ENCODE assay signal across 8 cellular contexts in the genomic region with DNA sequence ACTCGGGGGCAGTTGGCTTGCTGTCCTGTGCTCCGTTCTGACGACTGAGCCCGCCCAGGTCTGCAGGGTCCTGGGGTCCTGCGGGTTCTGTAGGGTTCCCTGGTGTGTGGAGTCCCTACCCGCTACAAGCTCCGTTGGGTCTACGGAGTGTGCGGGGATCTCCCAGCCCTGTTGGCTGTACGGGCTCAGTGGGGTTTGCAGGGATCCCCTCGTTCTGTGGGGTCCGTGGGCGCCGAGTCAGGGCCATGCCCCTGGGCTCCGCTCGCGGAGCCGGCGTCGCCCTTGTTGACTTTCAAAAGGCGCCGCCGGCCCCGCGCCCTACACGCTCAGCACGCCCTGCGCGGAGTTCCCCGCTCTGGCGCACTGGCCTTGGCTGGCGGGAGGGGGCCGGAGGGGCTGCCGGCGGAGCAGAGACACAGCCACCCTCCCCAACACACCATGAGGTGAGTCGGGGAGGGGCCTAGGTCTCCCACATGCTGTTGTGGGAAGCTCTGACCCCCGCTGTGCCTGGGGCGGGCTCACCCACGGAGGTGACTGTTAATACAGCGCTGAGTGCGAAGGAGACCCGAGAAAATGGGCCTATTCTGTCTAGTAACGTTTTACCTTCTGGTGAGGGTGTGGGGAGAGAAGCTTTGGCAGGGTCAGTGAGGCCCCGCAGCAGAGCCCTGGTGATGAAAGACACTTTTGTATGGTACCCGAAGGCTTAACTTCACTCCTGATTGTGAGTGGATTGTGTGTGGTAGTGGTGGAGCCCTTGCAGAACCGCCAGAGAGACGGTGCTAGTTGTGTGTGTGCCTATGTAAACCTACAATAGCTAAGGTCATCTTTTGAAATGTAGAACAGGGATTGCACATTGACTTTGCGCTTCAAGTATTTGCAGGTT. TPM values are rescaled to one million over a fixed set of nuclear protein-coding genes. Genes with fewer than 3 reads are reported as not detected.
DNase-seq lines count a peak whose midpoint lies in the region; ATAC-seq and TF ChIP-seq lines count a peak whose summit lies in the region.

No MANE protein-coding gene starts in this region.

- H3K79me2 ChIP-seq in SK-N-SH (ENCODE audit: insufficient read depth): peaks cover 100% of the 10 kb centered on the region

- H3K9me2 ChIP-seq in SK-N-SH: no peaks in the 10 kb centered on the region

- 41% methylated on average over 21 of the region's 48 CpGs for WGBS in SK-N-SH (ENCODE audit: low lambda C conversion rate)
- 2 to 8% methylated on average over 48 of the region's 48 CpGs for WGBS in sigmoid colon, 2 donors

- H3K27me3 ChIP-seq in SK-N-SH (ENCODE audit: insufficient read depth) (no peaks in the 10 kb centered on the region), sigmoid colon (no peaks in the 10 kb centered on the region)

- H3K27ac ChIP-seq in SK-N-SH (ENCODE audit: low read depth in 2 of 2, low read length in 1 of 2) (peak overlapping the region in 1 of 2 experiments; percentile 7; a peak in 1 of 4 replicates), sigmoid colon (peak overlapping the region in 2 of 4 donors; percentile 42)

- no peak for TF ChIP-seq EP300 in SK-N-SH (IDR thresholded peaks at IDR 0.05; ENCODE audit: borderline replicate concordance in 1 of 2, low read depth in 1 of 2, low read length in 1 of 2)
- no peak for TF ChIP-seq EP300 in sigmoid colon (IDR thresholded peaks at IDR 0.05)

- intact Hi-C loops in sigmoid colon (cut with DNase I): no loop called here

- H3K4me3 ChIP-seq in SK-N-SH (ENCODE audit: low read depth in 2 of 2, low read length in 1 of 2): peak overlapping the region in 1 of 2 experiments; percentile 39; a peak in 3 of 4 replicates
- peak overlapping the region; percentile 25 to 55 (median 48) for H3K4me3 ChIP-seq in sigmoid colon

- H3K9me3 ChIP-seq in SK-N-SH (no peaks in the 10 kb centered on the region; the same call in 1 of the 2 replicates), sigmoid colon (no peaks in the 10 kb centered on the region)

- TF ChIP-seq CTCF in SK-N-SH (IDR thresholded peaks at IDR 0.05) (no peak), sigmoid colon (IDR thresholded peaks at IDR 0.05) (no peak)

- H3K4me2 ChIP-seq in SK-N-SH: no peak overlapping the region

- CTCF ChIA-PET in SK-N-SH (lab: Yijun Ruan, JAX): interaction anchor here (0.9 to 1.4 kb wide), 4 partner anchors 9 to 709 kb away, joined by 3 read pairs; no protein-coding TSS in a partner anchor

- no peaks in the 10 kb centered on the region for H3F3A ChIP-seq in SK-N-SH (replicated peaks; ENCODE audit: insufficient read depth)

- peak; percentile 75 for DNase-seq in SK-N-SH
- DNase-seq in amygdala (lab: John Stamatoyannopoulos, UW): peak in 30 of 56 donors; percentile 4 to 50 (median 22)
- DNase-seq in hypothalamus (lab: John Stamatoyannopoulos, UW): peak in 39 of 51 donors; percentile 3 to 64 (median 29)
- peak; percentile 66 for DNase-seq in sigmoid colon
- no peak for DNase-seq in NCI-H2029 (lab: John Stamatoyannopoulos, UW)
- DNase-seq in NCI-H345 treated with DMSO at 0.1 percent for 48 hours (lab: John Stamatoyannopoulos, UW; ENCODE audit: unreplicated experiment): no peak

- H4K20me1 ChIP-seq in SK-N-SH (ENCODE audit: insufficient read depth): peaks cover 57% of the 10 kb centered on the region

- H3K9ac ChIP-seq in SK-N-SH: no peak overlapping the region

- ATAC-seq in GM18499 (IDR thresholded peaks at IDR 0.05; ENCODE audit: insufficient read depth, unreplicated experiment): peak; percentile 47
- peak; percentile 84 for ATAC-seq in HG02798 (IDR thresholded peaks at IDR 0.05; ENCODE audit: poor library complexity, unreplicated experiment)

- no peak for TF ChIP-seq RAD21 in SK-N-SH (IDR thresholded peaks at IDR 0.05; ENCODE audit: low read length)

- POLR2A ChIA-PET in SK-N-SH (lab: Yijun Ruan, JAX): no interaction called here

- peaks cover 0 to 16% of the 10 kb centered on the region in 2 experiments; a peak in 2 of 4 replicates for H3K4me1 ChIP-seq in SK-N-SH (ENCODE audit: control insufficient read depth in 1 of 2, insufficient read depth in 2 of 2, low read depth in 1 of 2, low read length in 1 of 2)
- H3K4me1 ChIP-seq in sigmoid colon: peaks cover 0 to 26% (median 17%) of the 10 kb centered on the region in 4 donors

- H2AFZ ChIP-seq in SK-N-SH (ENCODE audit: low read depth): no peak overlapping the region

- TF ChIP-seq POLR2A in sigmoid colon (IDR thresholded peaks at IDR 0.05): no peak

- H3K36me3 ChIP-seq in SK-N-SH (replicated peaks in 1 of 2; ENCODE audit: control insufficient read depth in 1 of 2, insufficient read depth in 2 of 2, low read length in 1 of 2): peaks cover 0 to 10% of the 10 kb centered on the region in 2 experiments
- H3K36me3 ChIP-seq in sigmoid colon: no peaks in the 10 kb centered on the region

TF ChIP-seq in SK-N-SH, 30 proteins besides CTCF, POLR2A, EP300 and RAD21:
- TF ChIP-seq CHD2 (IDR thresholded peaks at IDR 0.05; ENCODE audit: low read length, partially characterized antibody) (no peak), RXRA (IDR thresholded peaks at IDR 0.05; ENCODE audit: borderline replicate concordance, low read depth) (no peak), TAF1 (IDR thresholded peaks at IDR 0.05; ENCODE audit: borderline replicate concordance, low read depth, low read length) (no peak), FOXJ3 (CRISPR knock-in tag; IDR thresholded peaks at IDR 0.05) (0 out of 2 replicates have a peak, but pooled peaks have one; percentile 22)

RNA-seq across cellular contexts. Expression of a gene that starts 8.1 kb away (rescaled TPM):
- 21.2 and 29.8 TPM in 2 replicates for polyA plus RNA-seq in SK-N-SH (2012; rRNA removed)
- 21.2 and 22.7 TPM in 2 replicates for polyA plus RNA-seq in SK-N-SH (2012; cell fraction: cytosol; rRNA removed)
- 36.6 and 74.1 TPM in 2 replicates for polyA plus RNA-seq in SK-N-SH (2012; cell fraction: nucleus; rRNA removed)
- 10 to 100 TPM; 56.6 to 66.7 (median 58.8) TPM for total RNA-seq in sigmoid colon
- 10 to 100 TPM in 1 of 3 donors, 1 to 10 TPM in 2; 3.5 to 12.7 (median 4.8) TPM for polyA plus RNA-seq in sigmoid colon

RNA-seq across cellular contexts. Expression of a gene that starts 26.3 kb away (rescaled TPM):
- 9.2 TPM in 2 replicates for polyA plus RNA-seq in SK-N-SH (2012; rRNA removed)
- polyA plus RNA-seq in SK-N-SH (2012; cell fraction: cytosol; rRNA removed): 5.4 and 8.3 TPM in 2 replicates
- polyA plus RNA-seq in SK-N-SH (2012; cell fraction: nucleus; rRNA removed): 8.1 and 8.3 TPM in 2 replicates
- total RNA-seq in sigmoid colon: 10 to 100 TPM; 13.2 to 23.5 (median 17.1) TPM
- polyA plus RNA-seq in sigmoid colon: 10 to 100 TPM; 26.5 to 52.0 (median 48.0) TPM

Comparison
In these comparisons a context has a peak if more than half of its experiments do, and no peak if none do; other contexts are left out.
1. DNase-seq: peak in SK-N-SH (single experiment), amygdala (30 of 56), hypothalamus (39 of 51) and sigmoid colon (single experiment); none in NCI-H2029 (single experiment) and NCI-H345 treated with DMSO at 0.1 percent for 48 hours (single experiment).